8 cellular contexts compared by ENCODE assay signal in genomic region chr10:11986593-11987216, GRCh38. TPM values are rescaled to one million over a fixed set of nuclear protein-coding genes. Genes with fewer than 3 reads are reported as not detected.
A peak's percentile ranks its signal among the peaks of the same experiment; 100 is the strongest.
DNase-seq lines count a peak whose midpoint lies in the region; ATAC-seq and TF ChIP-seq lines count a peak whose summit lies in the region.

No MANE protein-coding gene starts in this region.

- no peak for ATAC-seq in GM21367 (IDR thresholded peaks at IDR 0.05; ENCODE audit: unreplicated experiment)

- H3K4me1 Mint-ChIP-seq in activated CD4-positive, alpha-beta memory T cell treated with anti-CD3 and anti-CD28 coated beads, Interleukin-2, amount 10 ng/mL, durations not matched to agents 7 days and 5 days, result peaks cover 2% of the 10 kb centered on the region

- no peaks in the 10 kb centered on the region for H3K9me3 Mint-ChIP-seq in activated CD4-positive, alpha-beta memory T cell treated with anti-CD3 and anti-CD28 coated beads, Interleukin-2, amount 10 ng/mL, durations not matched to agents 7 days and 5 days

- peaks cover 5 to 23% of the 10 kb centered on the region in 2 experiments; a peak in 2 of 3 replicates for H3K36me3 ChIP-seq in HEK293 (ENCODE audit: control insufficient read depth in 2 of 2, insufficient read depth in 1 of 2, low read length in 2 of 2)
- peaks cover 12% of the 10 kb centered on the region for H3K36me3 ChIP-seq in effector memory CD4-positive, alpha-beta T cell (ENCODE audit: control insufficient read depth, insufficient read depth, low read length)

- H3K36me3 Mint-ChIP-seq in activated CD4-positive, alpha-beta memory T cell treated with anti-CD3 and anti-CD28 coated beads, Interleukin-2, amount 10 ng/mL, durations not matched to agents 7 days and 5 days (ENCODE audit: low read depth), result peaks cover 25% of the 10 kb centered on the region

- peak; percentile 57; the same call in 1 of the 2 replicates for TF ChIP-seq CTCF in HEK293 (tag by site-specific recombination; IDR thresholded peaks at IDR 0.05)

- H3K4me1 ChIP-seq in HEK293 (ENCODE audit: control insufficient read depth, insufficient read depth, low read length), result no peaks in the 10 kb centered on the region
- H3K4me1 ChIP-seq in effector memory CD4-positive, alpha-beta T cell (ENCODE audit: control insufficient read depth, insufficient read depth, low read length, poor library complexity, severe bottlenecking), result no peaks in the 10 kb centered on the region

- no peak overlapping the region for H3K27ac ChIP-seq in HEK293 (ENCODE audit: extremely low read depth, low read depth, low read length)
- H3K27ac ChIP-seq in effector memory CD4-positive, alpha-beta T cell (ENCODE audit: insufficient read depth, low read length, poor library complexity, severe bottlenecking), result no peak overlapping the region

- H3K4me3 ChIP-seq in HEK293 (ENCODE audit: low read depth, low read length), result no peak overlapping the region
- H3K4me3 ChIP-seq in effector memory CD4-positive, alpha-beta T cell (ENCODE audit: insufficient read depth, low read depth, low read length, poor library complexity, severe bottlenecking), result no peak overlapping the region

- H3K27ac Mint-ChIP-seq in activated CD4-positive, alpha-beta memory T cell treated with anti-CD3 and anti-CD28 coated beads, Interleukin-2, amount 10 ng/mL, durations not matched to agents 7 days and 5 days, result no peak overlapping the region

- H3K27me3 Mint-ChIP-seq in activated CD4-positive, alpha-beta memory T cell treated with anti-CD3 and anti-CD28 coated beads, Interleukin-2, amount 10 ng/mL, durations not matched to agents 7 days and 5 days, result no peaks in the 10 kb centered on the region

- no peaks in the 10 kb centered on the region for H3K27me3 ChIP-seq in effector memory CD4-positive, alpha-beta T cell (replicated peaks; ENCODE audit: control insufficient read depth, insufficient read depth, low read length, poor library complexity, severe bottlenecking)

- DNase-seq in CD1c-positive myeloid dendritic cell (ENCODE audit: extremely low spot score) (peak; percentile 74), NCI-H748 treated with DMSO at 0.1 percent for 48 hours (lab: John Stamatoyannopoulos, UW) (peak; percentile 21), lung microvascular endothelial cell (ENCODE audit: low read depth in 2 of 2) (peak; percentile 84 to 90)
- DNase-seq in activated CD4-positive, alpha-beta memory T cell treated with anti-CD3 and anti-CD28 coated beads, Interleukin-2, amount 10 ng/mL, durations not matched to agents 7 days and 5 days, result peak; percentile 75
- DNase-seq in effector memory CD4-positive, alpha-beta T cell, result peak; percentile 28 to 56 (median 37)
- DNase-seq in stimulated activated CD8-positive, alpha-beta memory T cell treated with anti-CD3 and anti-CD28 coated beads, Interleukin-12 subunit alpha, Interleukin-12 subunit beta, amount 100 ng/mL, for 4 hours (ENCODE audit: low read depth), result peak; percentile 28

- CTCF ChIA-PET in HEK293 (lab: Yijun Ruan, JAX), result interaction anchor here (0.6 to 2.3 kb wide), 49 partner anchors 10 to 1177 kb away, joined by 3 to 44 read pairs (median 4); partner anchors contain the start of gene UPF2
- CTCF ChIA-PET in activated CD4-positive, alpha-beta memory T cell treated with anti-CD3 and anti-CD28 coated beads, Interleukin-2, amount 10 ng/mL, durations not matched to agents 7 days and 5 days (lab: Charles Lee), result interaction anchor here (0.6 to 2.7 kb wide), 15 partner anchors 10 to 209 kb away, joined by 3 to 33 read pairs (median 4); partner anchors contain the start of genes CDC123 and NUDT5

- H3K9me3 ChIP-seq in HEK293 (ENCODE audit: control insufficient read depth, insufficient read depth, low read depth, low read length), result no peaks in the 10 kb centered on the region
- H3K9me3 ChIP-seq in effector memory CD4-positive, alpha-beta T cell (ENCODE audit: control insufficient read depth, low read length), result no peaks in the 10 kb centered on the region

- POLR2A ChIA-PET in HEK293 (lab: Yijun Ruan, JAX), result no interaction called here
- POLR2A ChIA-PET in activated CD4-positive, alpha-beta memory T cell treated with anti-CD3 and anti-CD28 coated beads, Interleukin-2, amount 10 ng/mL, durations not matched to agents 7 days and 5 days (lab: Charles Lee), result no interaction called here

- H3K4me3 Mint-ChIP-seq in activated CD4-positive, alpha-beta memory T cell treated with anti-CD3 and anti-CD28 coated beads, Interleukin-2, amount 10 ng/mL, durations not matched to agents 7 days and 5 days, result no peak overlapping the region

TF ChIP-seq in HEK293, 187 proteins besides CTCF, POLR2A, EP300 and RAD21:
- peak; percentile 87 for TF ChIP-seq SCRT2 (tag by site-specific recombination; IDR thresholded peaks at IDR 0.05)
- TF ChIP-seq KLF10 (tag by site-specific recombination; IDR thresholded peaks at IDR 0.05), result no peak
- TF ChIP-seq ZNF175 (tag by site-specific recombination; IDR thresholded peaks at IDR 0.05), result no peak
- peak; percentile 77; the same call in 1 of the 2 replicates for TF ChIP-seq ZNF660 (tag by site-specific recombination; IDR thresholded peaks at IDR 0.05)
- no peak for TF ChIP-seq ZNF423 (tag by site-specific recombination; IDR thresholded peaks at IDR 0.05)
- TF ChIP-seq, protein P1, sequence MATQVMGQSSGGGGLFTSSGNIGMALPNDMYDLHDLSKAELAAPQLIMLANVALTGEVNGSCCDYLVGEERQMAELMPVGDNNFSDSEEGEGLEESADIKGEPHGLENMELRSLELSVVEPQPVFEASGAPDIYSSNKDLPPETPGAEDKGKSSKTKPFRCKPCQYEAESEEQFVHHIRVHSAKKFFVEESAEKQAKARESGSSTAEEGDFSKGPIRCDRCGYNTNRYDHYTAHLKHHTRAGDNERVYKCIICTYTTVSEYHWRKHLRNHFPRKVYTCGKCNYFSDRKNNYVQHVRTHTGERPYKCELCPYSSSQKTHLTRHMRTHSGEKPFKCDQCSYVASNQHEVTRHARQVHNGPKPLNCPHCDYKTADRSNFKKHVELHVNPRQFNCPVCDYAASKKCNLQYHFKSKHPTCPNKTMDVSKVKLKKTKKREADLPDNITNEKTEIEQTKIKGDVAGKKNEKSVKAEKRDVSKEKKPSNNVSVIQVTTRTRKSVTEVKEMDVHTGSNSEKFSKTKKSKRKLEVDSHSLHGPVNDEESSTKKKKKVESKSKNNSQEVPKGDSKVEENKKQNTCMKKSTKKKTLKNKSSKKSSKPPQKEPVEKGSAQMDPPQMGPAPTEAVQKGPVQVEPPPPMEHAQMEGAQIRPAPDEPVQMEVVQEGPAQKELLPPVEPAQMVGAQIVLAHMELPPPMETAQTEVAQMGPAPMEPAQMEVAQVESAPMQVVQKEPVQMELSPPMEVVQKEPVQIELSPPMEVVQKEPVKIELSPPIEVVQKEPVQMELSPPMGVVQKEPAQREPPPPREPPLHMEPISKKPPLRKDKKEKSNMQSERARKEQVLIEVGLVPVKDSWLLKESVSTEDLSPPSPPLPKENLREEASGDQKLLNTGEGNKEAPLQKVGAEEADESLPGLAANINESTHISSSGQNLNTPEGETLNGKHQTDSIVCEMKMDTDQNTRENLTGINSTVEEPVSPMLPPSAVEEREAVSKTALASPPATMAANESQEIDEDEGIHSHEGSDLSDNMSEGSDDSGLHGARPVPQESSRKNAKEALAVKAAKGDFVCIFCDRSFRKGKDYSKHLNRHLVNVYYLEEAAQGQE (tag by site-specific recombination; IDR thresholded peaks at IDR 0.05), result no peak
- TF ChIP-seq ZNF654 (tag by site-specific recombination; IDR thresholded peaks at IDR 0.05; ENCODE audit: low read depth), result peak; percentile 99
- TF ChIP-seq ZNF157 (tag by site-specific recombination; IDR thresholded peaks at IDR 0.05), result 0 out of 2 replicates have a peak, but pooled peaks have one; percentile 42
- TF ChIP-seq ZNF10 (tag by site-specific recombination; IDR thresholded peaks at IDR 0.05), result no peak
- no peak for TF ChIP-seq ZNF404 (tag by site-specific recombination; IDR thresholded peaks at IDR 0.05)
- TF ChIP-seq ZFP41 (tag by site-specific recombination; IDR thresholded peaks at IDR 0.05; ENCODE audit: borderline replicate concordance), result no peak
- TF ChIP-seq BCL11A (tag by site-specific recombination; IDR thresholded peaks at IDR 0.05; ENCODE audit: low read depth), result no peak
- no peak for TF ChIP-seq BCL11B (tag by site-specific recombination; IDR thresholded peaks at IDR 0.05; ENCODE audit: low read depth)
- TF ChIP-seq ZBTB17 (tag by site-specific recombination; IDR thresholded peaks at IDR 0.05), result peak; percentile 59
- peak; percentile 93 for TF ChIP-seq ZNF2 (tag by site-specific recombination; IDR thresholded peaks at IDR 0.05)
- peak; percentile 45; the same call in 1 of the 2 replicates for TF ChIP-seq PRDM1 (tag by site-specific recombination; IDR thresholded peaks at IDR 0.05)
- TF ChIP-seq GLIS2 (tag by site-specific recombination; IDR thresholded peaks at IDR 0.05), result no peak

RNA-seq across cellular contexts. Expression of gene UPF2, which starts 55.9 kb away (rescaled TPM):
- 10 to 100 TPM; 26.7 to 28.5 TPM for total RNA-seq in activated CD4-positive, alpha-beta memory T cell treated with anti-CD3 and anti-CD28 coated beads, Interleukin-2, amount 10 ng/mL, durations not matched to agents 7 days and 5 days
- 9.2 and 10.9 TPM in 2 replicates for total RNA-seq in lung microvascular endothelial cell

Comparison
In these comparisons a context has a peak if more than half of its experiments do, and no peak if none do; other contexts are left out.
1. DNase-seq: peak in every context shown above with its lines; median percentile 87 in lung microvascular endothelial cell; 75 in activated CD4-positive, alpha-beta memory T cell treated with anti-CD3 and anti-CD28 coated beads, Interleukin-2, amount 10 ng/mL, durations not matched to agents 7 days and 5 days; 74 in CD1c-positive myeloid dendritic cell; 37 in effector memory CD4-positive, alpha-beta T cell; 28 in stimulated activated CD8-positive, alpha-beta memory T cell treated with anti-CD3 and anti-CD28 coated beads, Interleukin-12 subunit alpha, Interleukin-12 subunit beta, amount 100 ng/mL, for 4 hours; 21 in NCI-H748 treated with DMSO at 0.1 percent for 48 hours.